9 cellular contexts compared by ENCODE assay signal in genomic region chr3:12875857-12876451, GRCh38. TPM values are rescaled to one million over a fixed set of nuclear protein-coding genes. Genes with fewer than 3 reads are reported as not detected.
DNase-seq lines count a peak whose midpoint lies in the region; ATAC-seq and TF ChIP-seq lines count a peak whose summit lies in the region.
"Had no signal": no experiment of that assay in that cellular context is flagged by ENCODE, and none has a peak within 500 bp of the region (broad histone marks: within the 10 kb centered on the region; RNA-seq: fewer than 3 reads in every experiment).

No MANE protein-coding gene starts in this region.

- no peaks in the 10 kb centered on the region for H3K79me2 ChIP-seq in neural progenitor cell (ENCODE audit: low read depth)

- H3K36me3 Mint-ChIP-seq in neural progenitor cell = no peaks in the 10 kb centered on the region

- H3K27ac ChIP-seq in Peyer's patch = no peak overlapping the region
- H3K27ac ChIP-seq in neural progenitor cell = no peak overlapping the region
- H3K27ac ChIP-seq: SJSA1 had no signal

- H3K4me3 ChIP-seq in Peyer's patch (peak overlapping the region in 3 of 4 donors; percentile 12 to 40 (median 30)), neural progenitor cell (peak overlapping the region; percentile 37)
- H3K4me3 ChIP-seq: SJSA1 had no signal

- H3K4me1 Mint-ChIP-seq in neural progenitor cell = peaks cover 46% of the 10 kb centered on the region

- peak overlapping the region; percentile 66 for H3K4me2 ChIP-seq in neural progenitor cell

- H3K27ac Mint-ChIP-seq in neural progenitor cell = no peak overlapping the region

- peak overlapping the region; percentile 73 for H2AFZ ChIP-seq in neural progenitor cell (replicated peaks)

- H3K4me1 ChIP-seq in Peyer's patch (peaks cover 0 to 10% (median 2%) of the 10 kb centered on the region in 4 donors), neural progenitor cell (peaks cover 7% of the 10 kb centered on the region)
- H3K4me1 ChIP-seq: SJSA1 had no signal

- H3K4me3 Mint-ChIP-seq in neural progenitor cell = peak overlapping the region; percentile 57

- peaks cover 7% of the 10 kb centered on the region for H3K27me3 Mint-ChIP-seq in neural progenitor cell (ENCODE audit: insufficient read depth, low read depth)

- H3K9ac ChIP-seq in neural progenitor cell = no peak overlapping the region

- H3K9me3 Mint-ChIP-seq in neural progenitor cell = no peaks in the 10 kb centered on the region

- H3K36me3 ChIP-seq in Peyer's patch (no peaks in the 10 kb centered on the region), neural progenitor cell (no peaks in the 10 kb centered on the region)
- H3K36me3 ChIP-seq: SJSA1 had no signal

- peaks cover 7% of the 10 kb centered on the region for H3F3A ChIP-seq in neural progenitor cell (ENCODE audit: low read depth)

- TF ChIP-seq POLR2A in Peyer's patch (IDR thresholded peaks at IDR 0.05) = no peak

- H3K9me3 ChIP-seq in Peyer's patch (no peaks in the 10 kb centered on the region), neural progenitor cell (ENCODE audit: low read depth) (no peaks in the 10 kb centered on the region)
- H3K9me3 ChIP-seq: SJSA1 had no signal

- ATAC-seq in esophagus mucosa (peak; percentile 38), HG02588 (IDR thresholded peaks at IDR 0.05; ENCODE audit: unreplicated experiment) (no peak)

- H3K27me3 ChIP-seq in Peyer's patch (no peaks in the 10 kb centered on the region), neural progenitor cell (peaks cover 25% of the 10 kb centered on the region)
- H3K27me3 ChIP-seq: SJSA1 had no signal

- H4K20me1 ChIP-seq in neural progenitor cell (ENCODE audit: low read depth) = peaks cover 5% of the 10 kb centered on the region

- TF ChIP-seq CTCF in Peyer's patch (IDR thresholded peaks at IDR 0.05) (peak in 3 of 6 experiments; percentile 6 to 17 (median 17)), neural progenitor cell (IDR thresholded peaks at IDR 0.05) (peak; percentile 58)

- DNase-seq in NCI-H1417 (lab: John Stamatoyannopoulos, UW) (peak; percentile 12 to 66 (median 40)), NCI-H1417 treated with DMSO at 0.1 percent for 48 hours (lab: John Stamatoyannopoulos, UW) (no peak), Peyer's patch (peak in 2 of 3 donors; percentile 18 to 61), neural progenitor cell (ENCODE audit: low spot score) (peak; percentile 97), mesenteric fat pad (ENCODE audit: low spot score) (no peak), DMS153 (lab: John Stamatoyannopoulos, UW) (no peak)

RNA-seq across cellular contexts. Expression of gene RPL32, which starts 34.6 kb away (rescaled TPM):
- total RNA-seq in Peyer's patch (100 to 1,000 TPM; 258 to 541 (median 430) TPM), esophagus mucosa (1,705 TPM), neural progenitor cell (ENCODE audit: low replicate concordance) (1,028 and 2,309 TPM in 2 replicates), mesenteric fat pad (1,520 TPM)

Comparison
In these comparisons a context has a peak if more than half of its experiments do, and no peak if none do; other contexts are left out.
1. DNase-seq: peak in NCI-H1417 (3 of 3), Peyer's patch (2 of 3) and neural progenitor cell (single experiment); none in NCI-H1417 treated with DMSO at 0.1 percent for 48 hours (single experiment), mesenteric fat pad (single experiment) and DMS153 (single experiment).